1 cellular context compared by ENCODE assay signal in the genomic region with DNA sequence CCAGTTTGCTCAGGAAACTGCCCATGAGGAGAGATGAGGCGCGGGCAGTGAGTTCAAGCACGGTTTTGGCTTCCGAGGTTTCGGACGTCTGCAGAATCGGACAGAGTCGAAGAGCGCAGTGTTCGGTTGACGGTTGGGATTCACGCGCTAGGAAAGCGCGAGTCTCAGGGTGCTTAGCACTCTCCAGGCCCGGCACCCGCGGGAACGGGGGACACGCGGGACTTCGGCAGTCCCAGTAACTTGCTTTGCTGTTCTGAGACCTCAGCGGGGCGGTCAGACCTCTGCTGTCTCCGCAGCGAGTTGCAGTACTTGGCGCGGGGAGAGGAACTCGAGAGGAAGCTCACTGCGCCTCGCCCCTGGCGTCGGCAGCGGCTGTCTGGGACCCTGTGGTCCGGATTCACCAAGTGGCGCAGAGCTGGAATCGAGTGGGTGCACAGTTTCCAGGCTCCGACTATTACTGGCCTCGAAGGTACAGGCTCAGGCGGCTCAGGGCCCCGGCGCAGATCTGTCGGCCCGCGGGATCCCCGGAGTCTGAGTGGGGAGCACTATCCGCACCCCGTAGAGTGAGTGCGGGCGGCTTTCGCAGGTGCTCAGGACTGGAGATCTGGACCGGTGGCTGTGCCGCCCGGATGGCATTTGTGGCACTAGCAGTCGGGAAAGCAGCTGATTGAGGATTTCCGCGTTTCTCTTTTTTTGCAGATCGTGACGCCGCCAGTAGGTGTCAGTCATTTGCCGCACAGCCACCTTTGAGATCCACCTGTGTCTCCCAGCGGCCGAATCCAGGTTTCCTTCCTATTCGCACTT.
TF ChIP-seq lines count a peak whose summit lies in the region.

A gene (minus strand): TSS at position 128 of the 804 bp plus-strand sequence. CDS start 103 bp downstream, at position 25.

TF ChIP-seq in A549, 52 proteins besides CTCF, POLR2A, EP300 and RAD21 (continued from another document):
- TF ChIP-seq, protein P1, sequence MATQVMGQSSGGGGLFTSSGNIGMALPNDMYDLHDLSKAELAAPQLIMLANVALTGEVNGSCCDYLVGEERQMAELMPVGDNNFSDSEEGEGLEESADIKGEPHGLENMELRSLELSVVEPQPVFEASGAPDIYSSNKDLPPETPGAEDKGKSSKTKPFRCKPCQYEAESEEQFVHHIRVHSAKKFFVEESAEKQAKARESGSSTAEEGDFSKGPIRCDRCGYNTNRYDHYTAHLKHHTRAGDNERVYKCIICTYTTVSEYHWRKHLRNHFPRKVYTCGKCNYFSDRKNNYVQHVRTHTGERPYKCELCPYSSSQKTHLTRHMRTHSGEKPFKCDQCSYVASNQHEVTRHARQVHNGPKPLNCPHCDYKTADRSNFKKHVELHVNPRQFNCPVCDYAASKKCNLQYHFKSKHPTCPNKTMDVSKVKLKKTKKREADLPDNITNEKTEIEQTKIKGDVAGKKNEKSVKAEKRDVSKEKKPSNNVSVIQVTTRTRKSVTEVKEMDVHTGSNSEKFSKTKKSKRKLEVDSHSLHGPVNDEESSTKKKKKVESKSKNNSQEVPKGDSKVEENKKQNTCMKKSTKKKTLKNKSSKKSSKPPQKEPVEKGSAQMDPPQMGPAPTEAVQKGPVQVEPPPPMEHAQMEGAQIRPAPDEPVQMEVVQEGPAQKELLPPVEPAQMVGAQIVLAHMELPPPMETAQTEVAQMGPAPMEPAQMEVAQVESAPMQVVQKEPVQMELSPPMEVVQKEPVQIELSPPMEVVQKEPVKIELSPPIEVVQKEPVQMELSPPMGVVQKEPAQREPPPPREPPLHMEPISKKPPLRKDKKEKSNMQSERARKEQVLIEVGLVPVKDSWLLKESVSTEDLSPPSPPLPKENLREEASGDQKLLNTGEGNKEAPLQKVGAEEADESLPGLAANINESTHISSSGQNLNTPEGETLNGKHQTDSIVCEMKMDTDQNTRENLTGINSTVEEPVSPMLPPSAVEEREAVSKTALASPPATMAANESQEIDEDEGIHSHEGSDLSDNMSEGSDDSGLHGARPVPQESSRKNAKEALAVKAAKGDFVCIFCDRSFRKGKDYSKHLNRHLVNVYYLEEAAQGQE (IDR thresholded peaks at IDR 0.05) = no peak
- TF ChIP-seq EHF (CRISPR knock-in tag; IDR thresholded peaks at IDR 0.05) = no peak
- TF ChIP-seq GATA3 (IDR thresholded peaks at IDR 0.05; ENCODE audit: borderline replicate concordance) = no peak
- TF ChIP-seq RARB (CRISPR knock-in tag; IDR thresholded peaks at IDR 0.05) = no peak
- TF ChIP-seq TFCP2L1 (CRISPR knock-in tag; IDR thresholded peaks at IDR 0.05) = no peak
- TF ChIP-seq, protein P2, sequence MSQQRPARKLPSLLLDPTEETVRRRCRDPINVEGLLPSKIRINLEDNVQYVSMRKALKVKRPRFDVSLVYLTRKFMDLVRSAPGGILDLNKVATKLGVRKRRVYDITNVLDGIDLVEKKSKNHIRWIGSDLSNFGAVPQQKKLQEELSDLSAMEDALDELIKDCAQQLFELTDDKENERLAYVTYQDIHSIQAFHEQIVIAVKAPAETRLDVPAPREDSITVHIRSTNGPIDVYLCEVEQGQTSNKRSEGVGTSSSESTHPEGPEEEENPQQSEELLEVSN (IDR thresholded peaks at IDR 0.05; ENCODE audit: borderline replicate concordance, low read depth) = peak; percentile 4; the same call in 1 of the 2 replicates
- TF ChIP-seq KDM5A (IDR thresholded peaks at IDR 0.05) = peak; percentile 29; the same call in 1 of the 2 replicates
- peak; percentile 58 for TF ChIP-seq SMC3 (IDR thresholded peaks at IDR 0.05)
- TF ChIP-seq MAFK (IDR thresholded peaks at IDR 0.05; ENCODE audit: partially characterized antibody) = no peak
- no peak for TF ChIP-seq CBX2 (IDR thresholded peaks at IDR 0.05; ENCODE audit: borderline replicate concordance, low read depth)
